ENCODE assay signal across 8 cellular contexts in the genomic region with DNA sequence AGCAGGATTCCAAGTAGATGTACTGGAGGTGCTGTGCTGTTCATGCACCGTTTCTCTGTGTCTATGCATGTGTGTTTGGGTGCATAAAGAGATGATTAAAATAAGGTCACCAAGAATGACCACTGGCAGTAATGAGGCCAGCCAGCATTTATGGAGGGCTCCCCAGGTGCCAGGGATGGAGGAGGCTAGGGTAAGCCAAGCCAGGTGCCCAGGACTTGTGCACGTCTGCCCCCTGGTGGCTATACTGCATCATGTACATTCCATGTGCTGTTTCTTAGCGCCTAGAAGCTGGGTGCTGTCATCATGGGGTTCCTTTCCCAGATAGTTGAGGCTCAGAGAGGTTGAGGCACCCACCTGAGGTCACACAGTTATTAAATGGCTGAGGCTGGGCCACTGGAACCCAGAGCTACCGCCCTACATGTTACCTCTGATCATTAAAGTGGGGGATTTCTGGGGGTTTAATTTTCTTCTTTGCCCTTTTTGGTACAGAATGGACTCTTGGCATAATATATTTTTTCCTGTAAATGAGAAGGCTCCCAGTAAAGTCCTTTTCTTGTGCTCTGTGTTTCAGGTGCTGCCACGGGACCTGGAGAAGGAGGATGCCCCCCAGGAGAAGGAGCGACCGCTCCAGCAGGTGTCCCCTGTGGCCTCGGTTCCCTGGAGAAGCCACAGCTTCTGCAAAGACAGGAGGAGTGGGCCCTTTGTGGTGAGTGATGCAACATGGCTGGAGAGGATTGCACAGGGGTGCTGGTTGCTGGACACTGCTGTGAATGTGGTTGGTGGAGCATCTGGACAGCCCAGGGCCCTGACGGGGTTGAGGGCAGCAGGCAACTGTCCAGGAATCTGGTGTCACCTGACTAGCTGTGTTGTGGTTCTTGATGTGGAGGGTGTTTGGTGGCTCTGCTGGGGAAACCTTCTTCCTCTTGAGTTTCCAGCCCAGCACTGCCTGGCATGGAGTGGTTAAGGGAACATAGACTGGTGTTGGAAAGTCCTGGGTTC.
DNase-seq lines count a peak whose midpoint lies in the region; ATAC-seq and TF ChIP-seq lines count a peak whose summit lies in the region.

No MANE protein-coding gene starts in this region.

- H3K4me3 ChIP-seq in CD8-positive, alpha-beta T cell (ENCODE audit: low read depth, low read length), result no peak overlapping the region
- no peak overlapping the region for H3K4me3 ChIP-seq in Panc1 (ENCODE audit: low read depth in 2 of 2, low read length in 2 of 2)
- H3K4me3 ChIP-seq in neural progenitor cell, result no peak overlapping the region
- no peak overlapping the region for H3K4me3 ChIP-seq in tibial artery

- no peaks in the 10 kb centered on the region for H3K4me1 Mint-ChIP-seq in CD8-positive, alpha-beta T cell (ENCODE audit: low read depth)
- peaks cover 4% of the 10 kb centered on the region for H3K4me1 Mint-ChIP-seq in neural progenitor cell

- no peaks in the 10 kb centered on the region for H3K4me1 ChIP-seq in CD8-positive, alpha-beta T cell (ENCODE audit: insufficient read depth, low read length)
- H3K4me1 ChIP-seq in Panc1 (ENCODE audit: control insufficient read depth, insufficient read depth, low read length) (peaks cover 6% of the 10 kb centered on the region; the same call in 1 of the 2 replicates), neural progenitor cell (no peaks in the 10 kb centered on the region), tibial artery (peaks cover 0 to 4% (median 0%) of the 10 kb centered on the region in 4 donors)

- H3F3A ChIP-seq in neural progenitor cell (ENCODE audit: low read depth), result no peaks in the 10 kb centered on the region

- CTCF ChIA-PET in CD8-positive, alpha-beta T cell (lab: Charles Lee), result interaction anchor here (0.6 to 4.9 kb wide), 22 partner anchors 10 to 124 kb away, joined by 3 to 77 read pairs (median 4); partner anchors contain the start of gene KIAA1671
- CTCF ChIA-PET in Panc1 (lab: Charles Lee), result interaction anchor here (0.6 to 0.7 kb wide), 3 partner anchors 78 to 279 kb away, joined by 3 to 4 read pairs (median 3); no protein-coding TSS in a partner anchor

- in situ Hi-C loops in Panc1 (cut with HindIII; ENCODE audit: low pct_unique_long_range_greater_than_20kb, low sequenced_read_pairs), result no loop called here

- H3K27me3 Mint-ChIP-seq in CD8-positive, alpha-beta T cell (ENCODE audit: low read depth), result no peaks in the 10 kb centered on the region
- peaks cover 2% of the 10 kb centered on the region for H3K27me3 Mint-ChIP-seq in neural progenitor cell (ENCODE audit: insufficient read depth, low read depth)

- H3K27ac ChIP-seq in CD8-positive, alpha-beta T cell (ENCODE audit: low read depth, low read length), result no peak overlapping the region
- H3K27ac ChIP-seq in Panc1 (ENCODE audit: low read length) (no peak overlapping the region; the same call in 1 of the 2 replicates), neural progenitor cell (no peak overlapping the region), tibial artery (no peak overlapping the region)

- POLR2A ChIA-PET in CD8-positive, alpha-beta T cell (lab: Charles Lee), result no interaction called here
- POLR2A ChIA-PET in Panc1 (lab: Charles Lee), result no interaction called here

- H3K9me3 ChIP-seq in CD8-positive, alpha-beta T cell (ENCODE audit: low read length), result no peaks in the 10 kb centered on the region
- no peaks in the 10 kb centered on the region for H3K9me3 ChIP-seq in Panc1 (ENCODE audit: control insufficient read depth, insufficient read depth, low read depth, low read length)
- no peaks in the 10 kb centered on the region for H3K9me3 ChIP-seq in neural progenitor cell (ENCODE audit: low read depth)
- peaks cover 0 to 4% (median 0%) of the 10 kb centered on the region in 3 donors for H3K9me3 ChIP-seq in tibial artery

- no peak overlapping the region for H2AFZ ChIP-seq in neural progenitor cell (replicated peaks)

- peaks cover 7% of the 10 kb centered on the region for H3K9me3 Mint-ChIP-seq in CD8-positive, alpha-beta T cell
- H3K9me3 Mint-ChIP-seq in neural progenitor cell, result peaks cover 11% of the 10 kb centered on the region

- intact Hi-C loops in CD8-positive, alpha-beta T cell (cut with DNase I, micrococcal nuclease), result loop anchor here (1.0 kb wide), 2 partner anchors 97 to 111 kb away; partner anchors contain the start of gene KIAA1671 (in 1 of the 2)
- intact Hi-C loops in Panc1 (cut with micrococcal nuclease; ENCODE audit: unreplicated experiment), result loop anchor here (2.0 to 5.0 kb wide), 2 partner anchors 96 to 112 kb away; partner anchors contain the start of gene KIAA1671
- intact Hi-C loops in tibial artery (cut with DNase I; ENCODE audit: low total_unique reads), result loop anchor here (2.0 kb wide), 1 partner anchor 96 kb away; the partner anchor contains the start of gene KIAA1671

- peak; percentile 78 for TF ChIP-seq CTCF in CD8-positive, alpha-beta T cell (IDR thresholded peaks at IDR 0.05)
- TF ChIP-seq CTCF in Panc1 (IDR thresholded peaks at IDR 0.05) (peak; percentile 87), neural progenitor cell (IDR thresholded peaks at IDR 0.05) (peak; percentile 88), tibial artery (IDR thresholded peaks at IDR 0.05) (peak; percentile 87 to 90)

- no peak overlapping the region for H3K9ac ChIP-seq in neural progenitor cell

- no peak overlapping the region for H3K4me3 Mint-ChIP-seq in CD8-positive, alpha-beta T cell
- H3K4me3 Mint-ChIP-seq in neural progenitor cell, result no peak overlapping the region

- H3K36me3 Mint-ChIP-seq in CD8-positive, alpha-beta T cell, result no peaks in the 10 kb centered on the region
- H3K36me3 Mint-ChIP-seq in neural progenitor cell, result peaks cover 22% of the 10 kb centered on the region

- DNase-seq in CD8-positive, alpha-beta T cell, result peak; percentile 41 to 83 (median 70)
- DNase-seq in HK-2 (ENCODE audit: unreplicated experiment) (peak; percentile 63), Panc1 (ENCODE audit: low read depth, low spot score) (peak; percentile 33), activated T-helper 1 cell treated with Interleukin-2 at 50 U/mL for 16 hours (ENCODE audit: low read depth) (peak; percentile 44), fibroblast of peridontal ligament (ENCODE audit: extremely low read depth) (peak; percentile 35), neural progenitor cell (ENCODE audit: low spot score) (peak; percentile 80), tibial artery (peak in 1 of 2 donors; percentile 51)

- H3K4me2 ChIP-seq in neural progenitor cell, result no peak overlapping the region

- no peaks in the 10 kb centered on the region for H3K79me2 ChIP-seq in neural progenitor cell (ENCODE audit: low read depth)

- no peaks in the 10 kb centered on the region for H3K36me3 ChIP-seq in CD8-positive, alpha-beta T cell (ENCODE audit: insufficient read depth, low read length)
- H3K36me3 ChIP-seq in Panc1 (ENCODE audit: control insufficient read depth, insufficient read depth, low read length), result peaks cover 3% of the 10 kb centered on the region; the same call in 1 of the 2 replicates
- H3K36me3 ChIP-seq in neural progenitor cell, result peaks cover 8% of the 10 kb centered on the region
- peaks cover 0 to 9% (median 0%) of the 10 kb centered on the region in 3 donors for H3K36me3 ChIP-seq in tibial artery

- peaks cover 7% of the 10 kb centered on the region for H4K20me1 ChIP-seq in neural progenitor cell (ENCODE audit: low read depth)

- no TSS peak for BruUV-seq in Panc1 (replicated peaks; lab: Mats Ljungman, UMichigan)

- H3K27ac Mint-ChIP-seq in CD8-positive, alpha-beta T cell, result no peak overlapping the region
- H3K27ac Mint-ChIP-seq in neural progenitor cell, result no peak overlapping the region

- no peaks in the 10 kb centered on the region for H3K27me3 ChIP-seq in CD8-positive, alpha-beta T cell (ENCODE audit: insufficient read depth, low read length)
- H3K27me3 ChIP-seq in Panc1 (ENCODE audit: control insufficient read depth, insufficient read depth, low read length), result no peaks in the 10 kb centered on the region
- no peaks in the 10 kb centered on the region for H3K27me3 ChIP-seq in neural progenitor cell
- H3K27me3 ChIP-seq in tibial artery, result no peaks in the 10 kb centered on the region

- ATAC-seq in CD8-positive, alpha-beta T cell, result peak; percentile 96
- peak; percentile 92 for ATAC-seq in Panc1
- no peak for ATAC-seq in HG03342 (IDR thresholded peaks at IDR 0.05; ENCODE audit: unreplicated experiment)
